ENCODE assay signal across 8 cellular contexts in genomic region chr7:26291699-26292538, GRCh38. TPM values are rescaled to one million over a fixed set of nuclear protein-coding genes. Genes with fewer than 3 reads are reported as not detected.
DNase-seq lines count a peak whose midpoint lies in the region; ATAC-seq and TF ChIP-seq lines count a peak whose summit lies in the region.

SNX10 (plus strand) TSS chr7:26291862; CDS start chr7:26346443, 54,581 bp downstream.

- DNase-seq in AG04449 (ENCODE audit: low read depth, low spot score) (no peak), NCI-H526 (lab: John Stamatoyannopoulos, UW) (peak; percentile 41 to 88), endothelial cell (ENCODE audit: low spot score) (peak; percentile 45), myocyte (ENCODE audit: low read depth) (peak; percentile 11)
- peak; percentile 85 for DNase-seq in activated CD8-positive, alpha-beta memory T cell treated with anti-CD3 and anti-CD28 coated beads for 24 hours
- peak; percentile 37 to 56 for DNase-seq in stimulated activated CD8-positive, alpha-beta memory T cell treated with anti-CD3 and anti-CD28 coated beads, Interleukin-7, amount 100 ng/mL, for 48 hours (ENCODE audit: extremely low read depth in 1 of 2, low read depth in 1 of 2)

- H3K27ac Mint-ChIP-seq in endothelial cell (ENCODE audit: unreplicated experiment) = no peak within 1 kb of the TSS

- H3K4me3 ChIP-seq in AG04449 (ENCODE audit: low read depth, low read length) = peak within 1 kb of the TSS; percentile 12; the same call in 1 of the 2 replicates

- H3K9me3 Mint-ChIP-seq in endothelial cell (ENCODE audit: unreplicated experiment) = no peaks in the 10 kb centered on the region

- POLR2A ChIA-PET in AG04449 (lab: Yijun Ruan, JAX) = no interaction called here

- peaks cover 3% of the 10 kb centered on the region for H3K27me3 Mint-ChIP-seq in endothelial cell (ENCODE audit: unreplicated experiment)

- CTCF ChIA-PET in AG04449 (lab: Yijun Ruan, JAX) = no interaction called here

- H3K4me1 Mint-ChIP-seq in endothelial cell (ENCODE audit: unreplicated experiment) = peaks cover 9% of the 10 kb centered on the region

- H3K36me3 Mint-ChIP-seq in endothelial cell (ENCODE audit: low read depth, unreplicated experiment) = no peaks in the 10 kb centered on the region

- no peak for TF ChIP-seq CTCF in AG04449 (IDR thresholded peaks at IDR 0.05; ENCODE audit: insufficient read depth, low read length, missing control alignments)
- TF ChIP-seq CTCF in endothelial cell (IDR thresholded peaks at IDR 0.05; ENCODE audit: unreplicated experiment) = no peak

- ATAC-seq in GM19023 (IDR thresholded peaks at IDR 0.05; ENCODE audit: unreplicated experiment) (peak; percentile 70), HG03280 (IDR thresholded peaks at IDR 0.05; ENCODE audit: unreplicated experiment) (peak; percentile 84)

- peak within 1 kb of the TSS; percentile 93 for H3K4me3 Mint-ChIP-seq in endothelial cell (ENCODE audit: unreplicated experiment)

RNA-seq across cellular contexts. Expression of gene SNX10, which starts in this region (rescaled TPM):
- 13.8 TPM for total RNA-seq in endothelial cell (ENCODE audit: unreplicated experiment)
- total RNA-seq in myocyte = not detected in 2 replicates
- polyA plus RNA-seq in myocyte (2012) = not detected

Comparison
In these comparisons a context has a peak if more than half of its experiments do, and no peak if none do; other contexts are left out.
1. RNA of gene SNX10 (total RNA-seq): 13.8 TPM in endothelial cell (single experiment); not detected in myocyte; every median in the first group is over 10 times any median in the second.
2. Peak in DNase-seq in myocyte; RNA of the gene not detected or under 1 TPM.